ENCODE assay signal across 24 cellular contexts in genomic region chr2:18342901-18343300, GRCh38.
"Had no signal": no experiment of that assay in that cellular context is flagged by ENCODE, and none has a peak within 500 bp of the region (broad histone marks: within the 10 kb centered on the region; RNA-seq: fewer than 3 reads in every experiment).

No MANE protein-coding gene starts in this region.

- H3K27me3 ChIP-seq: colonic mucosa, dorsolateral prefrontal cortex, esophagus muscularis mucosa, esophagus squamous epithelium, foreskin keratinocyte, gastrocnemius medialis, gastroesophageal sphincter, heart left ventricle, heart right ventricle had no signal

- H3K4me3 ChIP-seq: colonic mucosa, coronary artery, dorsolateral prefrontal cortex, esophagus muscularis mucosa, esophagus squamous epithelium, gastrocnemius medialis, gastroesophageal sphincter, heart left ventricle, heart right ventricle had no signal

- H3K4me1 ChIP-seq: colonic mucosa, esophagus squamous epithelium, gastrocnemius medialis, gastroesophageal sphincter, heart left ventricle had no signal

- H3K9me3 ChIP-seq: colonic mucosa, esophagus muscularis mucosa, esophagus squamous epithelium, gastrocnemius medialis, gastroesophageal sphincter had no signal

- ATAC-seq: effector memory CD8-positive, alpha-beta T cell; esophagus mucosa; foreskin keratinocyte; gastrocnemius medialis; gastroesophageal sphincter; heart left ventricle; heart right ventricle had no signal

- DNase-seq: colonic mucosa; cortex of kidney; dermis blood vessel endothelial cell; dorsolateral prefrontal cortex; effector CD4-positive, alpha-beta T cell; effector CD8-positive, alpha-beta T cell; effector memory CD4-positive, alpha-beta T cell; effector memory CD8-positive, alpha-beta T cell; endodermal cell; erythroblast; esophagus squamous epithelium; foreskin fibroblast; foreskin keratinocyte; foreskin melanocyte; gastrocnemius medialis; glutamatergic neuron; head of caudate nucleus; heart left ventricle; heart right ventricle had no signal

- H3K36me3 ChIP-seq: colonic mucosa, esophagus muscularis mucosa, esophagus squamous epithelium, gastrocnemius medialis, gastroesophageal sphincter, heart left ventricle, heart right ventricle had no signal

- H3K27ac ChIP-seq: colonic mucosa, coronary artery, dorsolateral prefrontal cortex, epithelial cell of prostate, esophagus muscularis mucosa, esophagus squamous epithelium, foreskin keratinocyte, gastrocnemius medialis, gastroesophageal sphincter, heart left ventricle, heart right ventricle had no signal
